ENCODE assay signal across 26 cellular contexts in the genomic region with DNA sequence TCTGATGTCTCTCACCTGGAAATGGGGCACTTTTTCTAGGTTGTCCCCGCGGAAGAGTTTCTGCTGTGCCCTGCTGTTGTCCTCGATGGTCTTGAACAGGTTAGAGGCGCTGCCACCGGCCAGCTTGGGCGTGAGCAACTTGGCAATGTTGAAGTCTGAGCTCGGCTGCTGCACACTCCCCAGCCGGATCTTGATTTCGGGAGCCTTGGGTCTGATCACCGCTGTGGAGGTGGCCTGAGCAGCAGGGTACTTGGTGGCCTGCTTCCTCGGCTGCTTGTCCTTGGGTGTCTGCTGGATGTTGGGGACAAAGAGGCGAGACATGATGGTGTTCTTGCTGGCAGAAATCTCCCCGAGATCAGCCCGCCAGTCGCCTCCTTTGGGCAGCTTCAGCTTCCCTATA. TPM values are rescaled to one million over a fixed set of nuclear protein-coding genes. Genes with fewer than 3 reads are reported as not detected.
"Had no signal": no experiment of that assay in that cellular context is flagged by ENCODE, and none has a peak within 500 bp of the region (broad histone marks: within the 10 kb centered on the region; RNA-seq: fewer than 3 reads in every experiment).

No MANE protein-coding gene starts in this region.

- H3K4me3 Mint-ChIP-seq: activated CD4-positive, alpha-beta T cell treated with anti-CD3 and anti-CD28 coated beads, Interleukin-2, amount 10 ng/mL, durations not matched to agents 24 days and 14 days; activated CD8-positive, alpha-beta memory T cell treated with anti-CD3 and anti-CD28 coated beads, Interleukin-2, amount 10 ng/mL, durations not matched to agents 7 days and 5 days; activated naive CD4-positive, alpha-beta T cell treated with anti-CD3 and anti-CD28 coated beads, Interleukin-2, amount 50 U/mL, for 24 hours; activated T-cell treated with anti-CD3 and anti-CD28 coated beads, Interleukin-2, amount 50 U/mL, for 24 hours; activated T-helper 1 cell treated with anti-CD3 and anti-CD28 coated beads, Interleukin-12 subunit alpha, Interleukin-12 subunit beta, Interleukin-2, Interleukin-4 antibody, amounts not matched to agents 30 ng/mL and 10 ng/mL and 1 ng/mL, durations not matched to agents 14 hours and 24 hours and 36 hours; T-helper 17 cell; WTC11 had no signal

- H3K27ac Mint-ChIP-seq: activated CD4-positive, alpha-beta T cell treated with anti-CD3 and anti-CD28 coated beads, Interleukin-2, amount 10 ng/mL, durations not matched to agents 24 days and 14 days; activated CD8-positive, alpha-beta memory T cell treated with anti-CD3 and anti-CD28 coated beads, Interleukin-2, amount 10 ng/mL, durations not matched to agents 7 days and 5 days; activated naive CD4-positive, alpha-beta T cell treated with anti-CD3 and anti-CD28 coated beads, Interleukin-2, amount 50 U/mL, for 24 hours; activated T-cell treated with anti-CD3 and anti-CD28 coated beads, Interleukin-2, amount 50 U/mL, for 24 hours; activated T-helper 1 cell treated with anti-CD3 and anti-CD28 coated beads, Interleukin-12 subunit alpha, Interleukin-12 subunit beta, Interleukin-2, Interleukin-4 antibody, amounts not matched to agents 30 ng/mL and 10 ng/mL and 1 ng/mL, durations not matched to agents 14 hours and 24 hours and 36 hours; T-helper 17 cell; WTC11 had no signal

- H3K27ac ChIP-seq: ascending aorta, body of pancreas had no signal

- H3K36me3 ChIP-seq: ascending aorta had no signal

- H3K9me3 Mint-ChIP-seq: activated CD4-positive, alpha-beta T cell treated with anti-CD3 and anti-CD28 coated beads, Interleukin-2, amount 10 ng/mL, durations not matched to agents 24 days and 14 days; activated naive CD4-positive, alpha-beta T cell treated with anti-CD3 and anti-CD28 coated beads, Interleukin-2, amount 50 U/mL, for 24 hours; activated T-cell treated with anti-CD3 and anti-CD28 coated beads, Interleukin-2, amount 50 U/mL, for 24 hours; activated T-helper 1 cell treated with anti-CD3 and anti-CD28 coated beads, Interleukin-12 subunit alpha, Interleukin-12 subunit beta, Interleukin-2, Interleukin-4 antibody, amounts not matched to agents 30 ng/mL and 10 ng/mL and 1 ng/mL, durations not matched to agents 14 hours and 24 hours and 36 hours; WTC11 had no signal

- DNase-seq: activated CD4-positive, alpha-beta T cell treated with anti-CD3 and anti-CD28 coated beads, Interleukin-2, amount 10 ng/mL, durations not matched to agents 24 days and 14 days; activated CD4-positive, alpha-beta T cell treated with anti-CD3 and anti-CD28 coated beads, Interleukin-2, amount 50 U/mL, for 48 hours; activated CD4-positive, CD25-positive, alpha-beta regulatory T cell treated with anti-CD3 and anti-CD28 coated beads, Interleukin-2, amount 50 U/mL, for 72 hours; activated CD8-positive, alpha-beta memory T cell treated with anti-CD3 and anti-CD28 coated beads, Interleukin-2, amount 10 ng/mL, durations not matched to agents 7 days and 5 days; activated effector memory CD4-positive, alpha-beta T cell treated with Interleukin-2 at 50 U/mL for 16 hours; activated naive CD4-positive, alpha-beta T cell; activated T-cell treated with anti-CD3 and anti-CD28 coated beads, Interleukin-2, amount 50 U/mL, for 24 hours; body of pancreas; central memory CD4-positive, alpha-beta T cell; MM.1S; NCI-H1105 treated with DMSO at 0.1 percent for 48 hours; NCI-H1436 treated with DMSO at 0.1 percent for 48 hours; NCI-H187; NCI-H2171; NCI-H2227 treated with DMSO at 0.1 percent for 48 hours; NCI-H510A; NCI-H526 treated with DMSO at 0.1 percent for 48 hours; NCI-H82; T-helper 17 cell; T-helper 9 cell had no signal

- H3K4me1 Mint-ChIP-seq: activated CD4-positive, alpha-beta T cell treated with anti-CD3 and anti-CD28 coated beads, Interleukin-2, amount 10 ng/mL, durations not matched to agents 24 days and 14 days; activated CD8-positive, alpha-beta memory T cell treated with anti-CD3 and anti-CD28 coated beads, Interleukin-2, amount 10 ng/mL, durations not matched to agents 7 days and 5 days; activated naive CD4-positive, alpha-beta T cell treated with anti-CD3 and anti-CD28 coated beads, Interleukin-2, amount 50 U/mL, for 24 hours had no signal

- ATAC-seq: activated CD8-positive, alpha-beta memory T cell treated with anti-CD3 and anti-CD28 coated beads, Interleukin-2, amount 10 ng/mL, durations not matched to agents 7 days and 5 days; body of pancreas; T-helper 17 cell; WTC11 had no signal

- H3K4me3 ChIP-seq: ascending aorta, body of pancreas had no signal

- H3K9me3 ChIP-seq: ascending aorta, body of pancreas had no signal

- FAIRE-seq: bronchial epithelial cell had no signal

- H3K27me3 ChIP-seq: ascending aorta, body of pancreas had no signal

- H3K27me3 Mint-ChIP-seq: activated CD8-positive, alpha-beta memory T cell treated with anti-CD3 and anti-CD28 coated beads, Interleukin-2, amount 10 ng/mL, durations not matched to agents 7 days and 5 days had no signal

RNA-seq across cellular contexts. Expression of gene C4orf54, which starts 6.3 kb away (rescaled TPM):
- total RNA-seq: activated CD4-positive, alpha-beta T cell treated with anti-CD3 and anti-CD28 coated beads, Interleukin-2, amount 10 ng/mL, durations not matched to agents 24 days and 14 days; activated CD8-positive, alpha-beta memory T cell treated with anti-CD3 and anti-CD28 coated beads, Interleukin-2, amount 10 ng/mL, durations not matched to agents 7 days and 5 days; activated T-helper 1 cell treated with anti-CD3 and anti-CD28 coated beads, Interleukin-12 subunit alpha, Interleukin-12 subunit beta, Interleukin-2, Interleukin-4 antibody, amounts not matched to agents 30 ng/mL and 10 ng/mL and 1 ng/mL, durations not matched to agents 14 hours and 24 hours and 36 hours; ascending aorta; OCI-LY7; T-helper 17 cell; WTC11 had no signal
